Comparison of ENCODE assay signal across 8 cellular contexts in genomic region chr20:41923604-41924003, GRCh38.
"Had no signal": no experiment of that assay in that cellular context is flagged by ENCODE, and none has a peak within 500 bp of the region (broad histone marks: within the 10 kb centered on the region; RNA-seq: fewer than 3 reads in every experiment).

No MANE protein-coding gene starts in this region.

- DNase-seq: GM23248, GOT3, H7, HFFc6, KBM-7 had no signal

- H3K4me1 Mint-ChIP-seq: IgD-negative memory B cell had no signal

- ATAC-seq: HCT116, HepG2 had no signal

- H3K27ac Mint-ChIP-seq: HFFc6, IgD-negative memory B cell had no signal

- H3K4me3 Mint-ChIP-seq: HFFc6, IgD-negative memory B cell had no signal

- H3K36me3 Mint-ChIP-seq: IgD-negative memory B cell had no signal
